9 cellular contexts compared by ENCODE assay signal in genomic region chr10:79904671-79905321, GRCh38. TPM values are rescaled to one million over a fixed set of nuclear protein-coding genes. Genes with fewer than 3 reads are reported as not detected.
A peak's percentile ranks its signal among the peaks of the same experiment; 100 is the strongest.
DNase-seq lines count a peak whose midpoint lies in the region; ATAC-seq and FAIRE-seq lines count a peak whose summit lies in the region.
"Had no signal": no experiment of that assay in that cellular context is flagged by ENCODE, and none has a peak within 500 bp of the region (broad histone marks: within the 10 kb centered on the region; RNA-seq: fewer than 3 reads in every experiment).

No MANE protein-coding gene starts in this region.

- peaks cover 14% of the 10 kb centered on the region for H3K4me1 Mint-ChIP-seq in activated naive CD8-positive, alpha-beta T cell treated with anti-CD3 and anti-CD28 coated beads, Interleukin-2, amount 50 U/mL, for 24 hours

- H3K4me3 Mint-ChIP-seq in activated naive CD8-positive, alpha-beta T cell treated with anti-CD3 and anti-CD28 coated beads, Interleukin-2, amount 50 U/mL, for 24 hours: peak overlapping the region; percentile 85

- DNase-seq in DMS79 treated with DMSO at 0.1 percent for 48 hours (lab: John Stamatoyannopoulos, UW) (peak; percentile 61), SK-MEL-5 (ENCODE audit: low read depth, low spot score) (peak; percentile 45), left cardiac atrium (peak; percentile 85), posterior cingulate gyrus (peak; percentile 35 to 94 (median 67)), urothelium cell line (ENCODE audit: low spot score) (peak; percentile 79), cerebellar nuclear complex (lab: John Stamatoyannopoulos, UW) (no peak)
- DNase-seq in activated naive CD8-positive, alpha-beta T cell treated with anti-CD3 and anti-CD28 coated beads, Interleukin-2, amount 50 U/mL, for 24 hours: peak; percentile 59

- H3K9me3 Mint-ChIP-seq in activated naive CD8-positive, alpha-beta T cell treated with anti-CD3 and anti-CD28 coated beads, Interleukin-2, amount 50 U/mL, for 24 hours: no peaks in the 10 kb centered on the region

- ATAC-seq in HG03565 (IDR thresholded peaks at IDR 0.05; ENCODE audit: unreplicated experiment) (peak; percentile 41), left cardiac atrium (peak; percentile 95 to 99)
- peak; percentile 86 for ATAC-seq in activated naive CD8-positive, alpha-beta T cell treated with anti-CD3 and anti-CD28 coated beads, Interleukin-2, amount 50 U/mL, for 24 hours

- intact Hi-C loops in left cardiac atrium (cut with DNase I): no loop called here
- intact Hi-C loops in posterior cingulate gyrus (cut with DNase I): no loop called here

- FAIRE-seq in urothelium cell line (lab: Jason Lieb, UNC): peak; percentile 79
- FAIRE-seq: TTC549 had no signal

- H3K36me3 Mint-ChIP-seq in activated naive CD8-positive, alpha-beta T cell treated with anti-CD3 and anti-CD28 coated beads, Interleukin-2, amount 50 U/mL, for 24 hours (ENCODE audit: low read depth): no peaks in the 10 kb centered on the region

- peak overlapping the region; percentile 43 for H3K27ac Mint-ChIP-seq in activated naive CD8-positive, alpha-beta T cell treated with anti-CD3 and anti-CD28 coated beads, Interleukin-2, amount 50 U/mL, for 24 hours

- peaks cover 57% of the 10 kb centered on the region for H3K27me3 Mint-ChIP-seq in activated naive CD8-positive, alpha-beta T cell treated with anti-CD3 and anti-CD28 coated beads, Interleukin-2, amount 50 U/mL, for 24 hours

- in situ Hi-C loops in SK-MEL-5 (cut with HindIII; ENCODE audit: low pct_unique_long_range_greater_than_20kb, low sequenced_read_pairs): no loop called here

RNA-seq across cellular contexts. Expression of gene SFTPD, which starts 44.1 kb away (rescaled TPM):
- not detected in 2 replicates for total RNA-seq in SK-MEL-5 (2014; rRNA removed; shearing (Covaris generic))
- not detected in 2 replicates for polyA plus RNA-seq in SK-MEL-5 (2015; cell fraction: cytosol; rRNA removed)
- polyA plus RNA-seq in SK-MEL-5 (2015; cell fraction: nucleus; rRNA removed): 4.5 TPM in 1 of 2 replicates, not detected in the other
- total RNA-seq in left cardiac atrium: under 1 TPM in 1 of 2 donors, not detected in 1; 0.29 TPM

Comparison
In these comparisons a context has a peak if more than half of its experiments do, and no peak if none do; other contexts are left out.
1. DNase-seq: peak in DMS79 treated with DMSO at 0.1 percent for 48 hours (single experiment), SK-MEL-5 (single experiment), activated naive CD8-positive, alpha-beta T cell treated with anti-CD3 and anti-CD28 coated beads, Interleukin-2, amount 50 U/mL, for 24 hours (single experiment), left cardiac atrium (single experiment), posterior cingulate gyrus (10 of 10) and urothelium cell line (single experiment); none in cerebellar nuclear complex (0 of 2).
2. ATAC-seq: peak in every context shown above with its lines; median percentile 97 in left cardiac atrium; 86 in activated naive CD8-positive, alpha-beta T cell treated with anti-CD3 and anti-CD28 coated beads, Interleukin-2, amount 50 U/mL, for 24 hours; 41 in HG03565.